In genomic region chr15:74541494-74542191, GRCh38 we compare ENCODE assay signal across 8 cellular contexts. TPM values are rescaled to one million over a fixed set of nuclear protein-coding genes. Genes with fewer than 3 reads are reported as not detected.
DNase-seq lines count a peak whose midpoint lies in the region; ATAC-seq, FAIRE-seq and TF ChIP-seq lines count a peak whose summit lies in the region.

No MANE protein-coding gene starts in this region.

- intact Hi-C loops in HCT116 (cut with micrococcal nuclease): loop anchor here (2.0 kb wide), 2 partner anchors 73 to 167 kb away; partner anchors contain the start of gene CLK3

- no peak overlapping the region for H2BK20ac ChIP-seq in H1 (ENCODE audit: low read length)

- CTCF ChIA-PET in HCT116 (lab: Charles Lee): interaction anchor here (0.8 to 0.9 kb wide), 2 partner anchors 15 to 80 kb away, joined by 3 read pairs; no protein-coding TSS in a partner anchor
- CTCF ChIA-PET in activated CD4-positive, alpha-beta memory T cell treated with anti-CD3 and anti-CD28 coated beads, Interleukin-2, amount 10 ng/mL, durations not matched to agents 7 days and 5 days (lab: Charles Lee): interaction anchor here (1.1 to 3.6 kb wide), 5 partner anchors 9 to 246 kb away, joined by 3 to 20 read pairs (median 6); no protein-coding TSS in a partner anchor
- CTCF ChIA-PET in H1 (lab: Charles Lee; ENCODE audit: partially characterized antibody): interaction anchor here (0.6 to 2.1 kb wide), 8 partner anchors 8 to 275 kb away, joined by 3 to 7 read pairs (median 3); no protein-coding TSS in a partner anchor

- TF ChIP-seq POLR2A in HCT116 (IDR thresholded peaks at IDR 0.05; ENCODE audit: borderline replicate concordance, extremely low read depth, insufficient read depth, insufficient read length): no peak
- TF ChIP-seq POLR2A in H1 (IDR thresholded peaks at IDR 0.05; ENCODE audit: control extremely low read depth in 1 of 2, low read depth in 2 of 2, low read length in 2 of 2): no peak

- H3K9ac ChIP-seq in HCT116 (ENCODE audit: low read length): peak overlapping the region; percentile 78
- peak overlapping the region in 3 of 4 experiments; percentile 15 to 74 (median 68); a peak in 6 of 7 replicates for H3K9ac ChIP-seq in H1 (replicated peaks in 1 of 4; ENCODE audit: extremely low read depth in 1 of 4, low read depth in 3 of 4, low read length in 3 of 4)

- no peak overlapping the region for H2AK5ac ChIP-seq in H1 (ENCODE audit: low read depth, low read length)

- peaks cover 56% of the 10 kb centered on the region for H3K36me3 Mint-ChIP-seq in activated CD4-positive, alpha-beta memory T cell treated with anti-CD3 and anti-CD28 coated beads, Interleukin-2, amount 10 ng/mL, durations not matched to agents 7 days and 5 days (ENCODE audit: low read depth)
- peaks cover 0 to 18% (median 0%) of the 10 kb centered on the region in 3 donors for H3K36me3 Mint-ChIP-seq in naive thymus-derived CD8-positive, alpha-beta T cell

- peak; percentile 5 for ATAC-seq in HCT116
- ATAC-seq in naive thymus-derived CD8-positive, alpha-beta T cell: peak; percentile 23 to 36
- peak; percentile 48 for ATAC-seq in stimulated activated naive CD8-positive, alpha-beta T cell treated with anti-CD3 and anti-CD28 coated beads, Interleukin-15, Interleukin-2, amounts not matched to agents 100 U/mL and 50 U/mL, for 24 hours

- H3K4me2 ChIP-seq in HCT116 (ENCODE audit: low read length) (peak overlapping the region; percentile 93), H1 (ENCODE audit: insufficient read depth in 1 of 2, low read depth in 2 of 2, low read length in 2 of 2) (peak overlapping the region; percentile 78 to 95)

- H3K9me2 ChIP-seq in HCT116 (ENCODE audit: insufficient read depth): no peaks in the 10 kb centered on the region

- H3K27me3 ChIP-seq in HCT116 (ENCODE audit: insufficient read depth, low read length) (peaks cover 10% of the 10 kb centered on the region; the same call in 1 of the 2 replicates), H1 (replicated peaks in 1 of 4; ENCODE audit: control insufficient read depth in 3 of 4, extremely low read depth in 1 of 4, insufficient read depth in 3 of 4, low read length in 3 of 4) (no peaks in the 10 kb centered on the region)

- RAD21 ChIA-PET in HCT116 (lab: Charles Lee; ENCODE audit: low non-redundant PET in 1 of 2, low total read pairs in 2 of 2, uncharacterized antibody in 2 of 2, unreplicated experiment in 2 of 2): no interaction called here

- no peak for TF ChIP-seq EP300 in H1 (IDR thresholded peaks at IDR 0.05; ENCODE audit: borderline replicate concordance in 1 of 2, low read depth in 2 of 2, low read length in 2 of 2)

- peaks cover 4% of the 10 kb centered on the region; the same call in 1 of the 2 replicates for H3K79me1 ChIP-seq in H1 (ENCODE audit: low read depth, low read length)

- no peaks in the 10 kb centered on the region for H3K36me3 ChIP-seq in HCT116 (ENCODE audit: control insufficient read depth in 1 of 2, insufficient read depth in 2 of 2, low read length in 2 of 2)
- H3K36me3 ChIP-seq in H1 (ENCODE audit: control insufficient read depth in 2 of 4, insufficient read depth in 4 of 4, low read length in 3 of 4): peaks cover 6 to 26% (median 21%) of the 10 kb centered on the region in 4 experiments

- peak overlapping the region; percentile 95 for H3K27ac Mint-ChIP-seq in activated CD4-positive, alpha-beta memory T cell treated with anti-CD3 and anti-CD28 coated beads, Interleukin-2, amount 10 ng/mL, durations not matched to agents 7 days and 5 days
- H3K27ac Mint-ChIP-seq in naive thymus-derived CD8-positive, alpha-beta T cell: peak overlapping the region; percentile 75 to 98 (median 92)

- peak overlapping the region; percentile 99 for H3K4me3 Mint-ChIP-seq in activated CD4-positive, alpha-beta memory T cell treated with anti-CD3 and anti-CD28 coated beads, Interleukin-2, amount 10 ng/mL, durations not matched to agents 7 days and 5 days
- H3K4me3 Mint-ChIP-seq in naive thymus-derived CD8-positive, alpha-beta T cell: peak overlapping the region; percentile 88 to 99 (median 94)

- H2BK12ac ChIP-seq in H1 (ENCODE audit: low read depth, low read length): 0 out of 2 replicates have a peak overlapping the region, but pooled peaks have one; percentile 7

- H2BK5ac ChIP-seq in H1 (ENCODE audit: low read depth, low read length): peak overlapping the region; percentile 83

- peak overlapping the region; percentile 88 for H3K56ac ChIP-seq in H1 (replicated peaks; ENCODE audit: insufficient read length, low read depth, low read length)

- H3K18ac ChIP-seq in H1 (ENCODE audit: extremely low read depth, low read length): peak overlapping the region; percentile 89; the same call in 1 of the 2 replicates

- peak overlapping the region; percentile 92 for H4K5ac ChIP-seq in H1 (ENCODE audit: insufficient read length, low read depth, low read length)

- H4K20me1 ChIP-seq in HCT116 (ENCODE audit: insufficient read depth): peaks cover 11% of the 10 kb centered on the region
- H4K20me1 ChIP-seq in H1 (replicated peaks in 1 of 2; ENCODE audit: control insufficient read depth in 1 of 2, insufficient read depth in 2 of 2, low read length in 2 of 2): peaks cover 13 to 24% of the 10 kb centered on the region in 2 experiments

- no peaks in the 10 kb centered on the region for H3K27me3 Mint-ChIP-seq in activated CD4-positive, alpha-beta memory T cell treated with anti-CD3 and anti-CD28 coated beads, Interleukin-2, amount 10 ng/mL, durations not matched to agents 7 days and 5 days
- H3K27me3 Mint-ChIP-seq in naive thymus-derived CD8-positive, alpha-beta T cell: no peaks in the 10 kb centered on the region

- FAIRE-seq in H1 (lab: Jason Lieb, UNC): no peak

- TF ChIP-seq CTCF in GM12864 (IDR thresholded peaks at IDR 0.05; ENCODE audit: low read depth, low read length, missing control alignments) (no peak), HCT116 (IDR thresholded peaks at IDR 0.05 in 2 of 3, conservative IDR thresholded peaks at IDR 0.05 in 1 of 3; ENCODE audit: borderline replicate concordance in 1 of 3, insufficient read depth in 1 of 3, low read depth in 2 of 3, low read length in 2 of 3) (no peak), H1 (IDR thresholded peaks at IDR 0.05; ENCODE audit: control extremely low read depth in 1 of 3, insufficient read depth in 1 of 3, low read depth in 1 of 3, low read length in 3 of 3) (no peak)

- H3K9me3 ChIP-seq in HCT116 (ENCODE audit: control insufficient read depth in 1 of 2, insufficient read depth in 1 of 2, low read depth in 1 of 2, low read length in 2 of 2) (no peaks in the 10 kb centered on the region), H1 (ENCODE audit: insufficient read depth in 2 of 2, low read depth in 1 of 2, low read length in 1 of 2) (no peaks in the 10 kb centered on the region)

- no peak overlapping the region for H2BK15ac ChIP-seq in H1 (ENCODE audit: low read length)

- H3K4me1 ChIP-seq in HCT116 (ENCODE audit: control insufficient read depth in 1 of 2, insufficient read depth in 2 of 2, low read length in 2 of 2) (peaks cover 19 to 44% of the 10 kb centered on the region in 2 experiments), H1 (replicated peaks in 1 of 4; ENCODE audit: control insufficient read depth in 3 of 4, insufficient read depth in 4 of 4, low read length in 3 of 4) (peaks cover 5 to 13% (median 7%) of the 10 kb centered on the region in 4 experiments; a peak in 6 of 7 replicates)

- H3K4me1 Mint-ChIP-seq in activated CD4-positive, alpha-beta memory T cell treated with anti-CD3 and anti-CD28 coated beads, Interleukin-2, amount 10 ng/mL, durations not matched to agents 7 days and 5 days: peaks cover 65% of the 10 kb centered on the region
- peaks cover 41 to 66% (median 64%) of the 10 kb centered on the region in 4 donors for H3K4me1 Mint-ChIP-seq in naive thymus-derived CD8-positive, alpha-beta T cell

- H4K91ac ChIP-seq in H1 (replicated peaks; ENCODE audit: insufficient read length, low read length): peak overlapping the region; percentile 80

- BruUV-seq in HCT116 (replicated peaks; lab: Mats Ljungman, UMichigan): no TSS peak

- peak overlapping the region; percentile 55; the same call in 1 of the 2 replicates for H3K27ac ChIP-seq in HCT116 (ENCODE audit: low read depth, low read length)
- peak overlapping the region; percentile 65; the same call in 1 of the 2 replicates for H3K27ac ChIP-seq in H1 (ENCODE audit: low read depth, low read length)

- no peak overlapping the region for H2BK120ac ChIP-seq in H1 (replicated peaks; ENCODE audit: low read depth, low read length)

- POLR2A ChIA-PET in HCT116 (lab: Charles Lee): interaction anchor here (1.0 to 1.4 kb wide), 3 partner anchors 15 to 80 kb away, joined by 3 to 4 read pairs (median 3); partner anchors contain the start of genes CLK3 and UBL7
- POLR2A ChIA-PET in activated CD4-positive, alpha-beta memory T cell treated with anti-CD3 and anti-CD28 coated beads, Interleukin-2, amount 10 ng/mL, durations not matched to agents 7 days and 5 days (lab: Charles Lee): interaction anchor here (0.8 to 7.8 kb wide), 28 partner anchors 11 to 578 kb away, joined by 3 to 99 read pairs (median 5); partner anchors contain the start of genes CLK3, PML and UBL7
- POLR2A ChIA-PET in H1 (lab: Charles Lee; ENCODE audit: partially characterized antibody): interaction anchor here (0.6 to 3.4 kb wide), 20 partner anchors 10 to 334 kb away, joined by 3 to 58 read pairs (median 4); partner anchors contain the start of genes CLK3 and UBL7
- POLR2A ChIA-PET in naive thymus-derived CD8-positive, alpha-beta T cell (lab: Charles Lee): interaction anchor here (0.6 to 2.8 kb wide), 13 partner anchors 8 to 1098 kb away, joined by 3 to 51 read pairs (median 5); partner anchors contain the start of genes C15orf39, CLK3, IMP3 and UBL7

- H2AFZ ChIP-seq in HCT116 (ENCODE audit: low read depth, low read length, poor library complexity, severe bottlenecking) (no peak overlapping the region), H1 (ENCODE audit: low read length) (no peak overlapping the region)

- H3K4ac ChIP-seq in H1 (replicated peaks; ENCODE audit: insufficient read length, low read depth, low read length): peak overlapping the region; percentile 87

- H3K23me2 ChIP-seq in H1 (ENCODE audit: low read depth, low read length): peaks cover 16% of the 10 kb centered on the region

- TF ChIP-seq RAD21 in HCT116 (IDR thresholded peaks at IDR 0.05; ENCODE audit: low read depth) (no peak), H1 (IDR thresholded peaks at IDR 0.05 in 1 of 2, conservative IDR thresholded peaks at IDR 0.05 in 1 of 2; ENCODE audit: low read depth in 2 of 2, low read length in 2 of 2) (no peak)

- H3K23ac ChIP-seq in H1 (ENCODE audit: insufficient read length): no peak overlapping the region

- peaks cover 30% of the 10 kb centered on the region for H3K79me2 ChIP-seq in HCT116 (ENCODE audit: insufficient read depth, low read length)
- peaks cover 27 to 63% of the 10 kb centered on the region in 2 experiments for H3K79me2 ChIP-seq in H1 (ENCODE audit: control insufficient read depth in 1 of 2, insufficient read depth in 2 of 2, low read length in 2 of 2)

- DNase-seq in GM12864 (ENCODE audit: low read depth) (peak; percentile 83), HCT116 (ENCODE audit: low read depth, low spot score) (no peak), NCI-H460 (ENCODE audit: extremely low read depth, low read depth) (peak; percentile 15), H1 (ENCODE audit: low read depth in 1 of 2, low spot score in 2 of 2) (peak in 1 of 2 experiments; percentile 59), NCI-H774 (lab: John Stamatoyannopoulos, UW) (no peak)
- peak; percentile 84 for DNase-seq in activated CD4-positive, alpha-beta memory T cell treated with anti-CD3 and anti-CD28 coated beads, Interleukin-2, amount 10 ng/mL, durations not matched to agents 7 days and 5 days
- DNase-seq in naive thymus-derived CD8-positive, alpha-beta T cell: peak; percentile 14 to 70 (median 45)
- DNase-seq in stimulated activated naive CD8-positive, alpha-beta T cell treated with anti-CD3 and anti-CD28 coated beads, Interleukin-15, Interleukin-2, amounts not matched to agents 100 U/mL and 50 U/mL, for 24 hours: peak; percentile 70

- no peak overlapping the region for H3K14ac ChIP-seq in H1 (ENCODE audit: insufficient read length)

- H3K4me3 ChIP-seq in GM12864 (ENCODE audit: low read depth, low read length) (peak overlapping the region; percentile 90), HCT116 (replicated peaks in 1 of 2; ENCODE audit: low read depth in 1 of 2, low read length in 2 of 2) (peak overlapping the region; percentile 88 to 91), H1 (ENCODE audit: extremely low read depth in 1 of 4, insufficient read depth in 2 of 4, low read depth in 3 of 4, low read length in 4 of 4) (peak overlapping the region; percentile 92 to 100 (median 95))

- no peaks in the 10 kb centered on the region for H3K9me3 Mint-ChIP-seq in activated CD4-positive, alpha-beta memory T cell treated with anti-CD3 and anti-CD28 coated beads, Interleukin-2, amount 10 ng/mL, durations not matched to agents 7 days and 5 days
- no peaks in the 10 kb centered on the region for H3K9me3 Mint-ChIP-seq in naive thymus-derived CD8-positive, alpha-beta T cell

- H4K8ac ChIP-seq in H1 (ENCODE audit: extremely low read depth, insufficient read depth, low read length): 0 out of 2 replicates have a peak overlapping the region, but pooled peaks have one; percentile 3

- 4% methylated on average over 21 of the region's 21 CpGs; no CpG with 5 or more reads in 1 of the 2 experiments for WGBS in H1 (ENCODE audit: extremely low coverage in 1 of 2, insufficient coverage in 1 of 2, insufficient read length in 1 of 2, insufficient replicate concordance in 2 of 2, low coverage in 1 of 2, low lambda C conversion rate in 2 of 2, missing lambda C conversion rate in 1 of 2), 2 experiments

RNA-seq across cellular contexts. Expression of gene ARID3B, which starts 0.6 kb away (rescaled TPM):
- 8.1 TPM for total RNA-seq in HCT116 (2021; ENCODE audit: unreplicated experiment)
- 7.9 and 10.1 TPM in 2 replicates for polyA plus RNA-seq in HCT116 (2012)
- 2.1 and 2.8 TPM in 2 replicates for total RNA-seq in NCI-H460 (2014; rRNA removed; shearing (Covaris generic))
- polyA plus RNA-seq in NCI-H460 (2014; cell fraction: nucleus; rRNA removed): 3.6 and 4.6 TPM in 2 replicates
- total RNA-seq in activated CD4-positive, alpha-beta memory T cell treated with anti-CD3 and anti-CD28 coated beads, Interleukin-2, amount 10 ng/mL, durations not matched to agents 7 days and 5 days: 10 to 100 TPM; 49.2 to 52.1 TPM
- total RNA-seq in H1 (2021; fragmentation: NEBNext Ultra II Directional; extraction: Animal tissue kit (Norgen Biotek cat#: 25700)): 115 and 118 TPM in 2 replicates
- 81.0 and 102 TPM in 2 replicates for polyA plus RNA-seq in H1 (2011; rRNA removed)
- 72.8 TPM for polyA plus RNA-seq in H1 (2011; cell fraction: cytosol; rRNA removed)
- polyA plus RNA-seq in H1 (2011; cell fraction: nucleus; rRNA removed): 106 TPM
- polyA plus RNA-seq in H1 (2012, experiment 1 of 2): 76.9 to 100 TPM (median 95.5 TPM) in 4 replicates
- 74.6 TPM for polyA plus RNA-seq in H1 (2012, experiment 2 of 2)
- polyA plus RNA-seq in H1 (2013, experiment 1 of 2): 73.7 TPM
- polyA plus RNA-seq in H1 (2013, experiment 2 of 2): 74.8 TPM
- 70.8 and 83.0 TPM in 2 replicates for polyA minus RNA-seq in H1 (2011; rRNA and poly(A)+ RNA removed)
- 63.8 TPM for polyA minus RNA-seq in H1 (2011; cell fraction: cytosol; rRNA and poly(A)+ RNA removed)
- polyA minus RNA-seq in H1 (2011; cell fraction: nucleus; rRNA and poly(A)+ RNA removed): 57.6 TPM
- 10 to 100 TPM; 35.8 to 37.8 TPM for total RNA-seq in naive thymus-derived CD8-positive, alpha-beta T cell
- 10 to 100 TPM in 1 of 3 donors, 1 to 10 TPM in 2; 4.0 to 13.2 (median 7.5) TPM for polyA plus RNA-seq in naive thymus-derived CD8-positive, alpha-beta T cell

Comparison
In these comparisons a context has a peak if more than half of its experiments do, and no peak if none do; other contexts are left out.
1. DNase-seq: peak in GM12864 (single experiment), NCI-H460 (single experiment), activated CD4-positive, alpha-beta memory T cell treated with anti-CD3 and anti-CD28 coated beads, Interleukin-2, amount 10 ng/mL, durations not matched to agents 7 days and 5 days (single experiment), naive thymus-derived CD8-positive, alpha-beta T cell (10 of 10) and stimulated activated naive CD8-positive, alpha-beta T cell treated with anti-CD3 and anti-CD28 coated beads, Interleukin-15, Interleukin-2, amounts not matched to agents 100 U/mL and 50 U/mL, for 24 hours (single experiment); none in HCT116 (single experiment) and NCI-H774 (single experiment).
2. Peak in every context shown above with its lines, with median percentiles within 50 percentile points of each other: H3K4me3 ChIP-seq and ATAC-seq.